12 cellular contexts compared by ENCODE assay signal in the genomic region with DNA sequence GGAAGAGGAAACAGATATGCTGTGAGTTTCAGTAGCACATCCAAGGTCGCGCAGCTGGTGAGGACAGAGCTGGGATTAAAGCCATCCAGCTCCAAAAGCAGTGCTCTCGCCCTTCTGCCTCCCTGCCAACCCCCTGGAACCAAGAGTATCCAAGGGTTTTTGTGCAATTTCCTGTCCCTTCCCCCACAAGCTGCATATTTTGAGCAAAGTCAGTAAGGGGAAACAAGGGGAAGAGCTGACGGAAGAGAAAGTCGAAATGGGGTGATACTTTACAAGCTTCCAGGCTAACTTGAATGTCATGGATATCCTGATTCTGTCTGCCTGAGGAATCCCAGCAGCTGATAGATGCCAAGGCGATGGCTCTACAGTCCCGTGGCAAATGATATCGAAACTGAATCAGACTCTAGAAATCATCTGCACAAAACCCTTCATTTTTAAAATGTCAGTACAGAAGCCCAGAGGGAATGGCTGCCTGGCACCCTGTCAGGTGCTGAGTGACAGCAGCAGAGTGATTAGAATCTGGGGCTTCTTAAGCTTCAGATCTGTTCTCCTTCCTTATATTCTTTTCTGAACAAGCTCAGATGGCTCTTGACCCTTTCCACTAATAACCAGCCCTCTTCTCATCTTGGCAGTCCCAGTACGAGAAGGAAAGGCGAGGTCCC. TPM values are rescaled to one million over a fixed set of nuclear protein-coding genes. Genes with fewer than 3 reads are reported as not detected.
DNase-seq lines count a peak whose midpoint lies in the region; ATAC-seq, FAIRE-seq and TF ChIP-seq lines count a peak whose summit lies in the region.
"Had no signal": no experiment of that assay in that cellular context is flagged by ENCODE, and none has a peak within 500 bp of the region (broad histone marks: within the 10 kb centered on the region; RNA-seq: fewer than 3 reads in every experiment).

No MANE protein-coding gene starts in this region.

- H3K36me3 ChIP-seq in liver (ENCODE audit: control insufficient read depth in 4 of 4, insufficient read depth in 3 of 4, low read depth in 1 of 4, low read length in 3 of 4): no peaks in the 10 kb centered on the region
- H3K36me3 ChIP-seq in HepG2 (replicated peaks in 1 of 2; ENCODE audit: control insufficient read depth in 1 of 2, insufficient read depth in 2 of 2, low read length in 2 of 2): no peaks in the 10 kb centered on the region
- no peaks in the 10 kb centered on the region for H3K36me3 ChIP-seq in gastroesophageal sphincter

- no peak for TF ChIP-seq POLR2A in HepG2 (IDR thresholded peaks at IDR 0.05; ENCODE audit: insufficient read depth in 1 of 2, low read depth in 2 of 2, low read length in 2 of 2)
- TF ChIP-seq POLR2A in gastroesophageal sphincter (IDR thresholded peaks at IDR 0.05): no peak

- no peaks in the 10 kb centered on the region for H4K20me1 ChIP-seq in HepG2 (ENCODE audit: insufficient read depth, low read length)

- H3K27ac ChIP-seq in liver (ENCODE audit: low read depth in 1 of 2, low read length in 2 of 2) (peak overlapping the region; percentile 10 to 14), HepG2 (ENCODE audit: extremely low read length, insufficient read depth, low read length) (no peak overlapping the region), gastroesophageal sphincter (peak overlapping the region; percentile 25 to 74 (median 67))
- H3K27ac ChIP-seq in CD4-positive, alpha-beta T cell (ENCODE audit: low read depth, low read length): no peak overlapping the region

- H3K4me1 ChIP-seq in liver (ENCODE audit: control insufficient read depth in 4 of 4, insufficient read depth in 4 of 4, low read length in 3 of 4) (no peaks in the 10 kb centered on the region), HepG2 (ENCODE audit: insufficient read depth, low read length) (no peaks in the 10 kb centered on the region), gastroesophageal sphincter (peaks cover 0 to 9% (median 0%) of the 10 kb centered on the region in 3 donors)

- H3K27ac Mint-ChIP-seq in T-helper 2 cell treated with Interferon-gamma antibody and Interleukin-4, amounts not matched to agents 5 μg/mL and 100 μg/mL, for 36 hours: no peak overlapping the region
- H3K27ac Mint-ChIP-seq in CD4-positive, alpha-beta T cell: no peak overlapping the region

- no peak overlapping the region for H3K4me3 ChIP-seq in liver (ENCODE audit: low read depth in 1 of 3, low read length in 3 of 3)
- H3K4me3 ChIP-seq in HepG2 (replicated peaks in 1 of 3; ENCODE audit: insufficient read depth in 1 of 3, low read depth in 2 of 3, low read length in 3 of 3): no peak overlapping the region
- peak overlapping the region in 1 of 2 donors; percentile 29 for H3K4me3 ChIP-seq in gastroesophageal sphincter

- H3K36me3 Mint-ChIP-seq in T-helper 2 cell treated with Interferon-gamma antibody and Interleukin-4, amounts not matched to agents 5 μg/mL and 100 μg/mL, for 36 hours (ENCODE audit: low read depth): no peaks in the 10 kb centered on the region
- no peaks in the 10 kb centered on the region for H3K36me3 Mint-ChIP-seq in CD4-positive, alpha-beta T cell (ENCODE audit: low read depth)

- TF ChIP-seq RAD21 in liver (IDR thresholded peaks at IDR 0.05): peak; percentile 24 to 45
- no peak for TF ChIP-seq RAD21 in HepG2 (CRISPR knock-in tag; IDR thresholded peaks at IDR 0.05)

- peaks cover 6% of the 10 kb centered on the region for H3K27me3 Mint-ChIP-seq in T-helper 2 cell treated with Interferon-gamma antibody and Interleukin-4, amounts not matched to agents 5 μg/mL and 100 μg/mL, for 36 hours (ENCODE audit: low read depth)
- H3K27me3 Mint-ChIP-seq in CD4-positive, alpha-beta T cell: peaks cover 46% of the 10 kb centered on the region

- no peak for TF ChIP-seq EP300 in HepG2 (IDR thresholded peaks at IDR 0.05; ENCODE audit: low read depth in 2 of 2, low read length in 2 of 2)
- no peak for TF ChIP-seq EP300 in HepG2 (CRISPR knock-in tag; IDR thresholded peaks at IDR 0.05; ENCODE audit: borderline replicate concordance)
- no peak for TF ChIP-seq EP300 in gastroesophageal sphincter (IDR thresholded peaks at IDR 0.05)

- CTCF ChIA-PET in HepG2 (lab: Yijun Ruan, JAX; ENCODE audit: low intra/inter-chr PET ratio, low total read pairs): no interaction called here
- CTCF ChIA-PET in CD4-positive, alpha-beta T cell (lab: Charles Lee): no interaction called here

- ATAC-seq in HepG2: no peak
- ATAC-seq in gastroesophageal sphincter: peak; percentile 86
- ATAC-seq in GM19328 (IDR thresholded peaks at IDR 0.05; ENCODE audit: unreplicated experiment): no peak
- no peak for ATAC-seq in CD4-positive, alpha-beta T cell (ENCODE audit: poor library complexity)

- H3K9me3 ChIP-seq in liver (ENCODE audit: control insufficient read depth in 4 of 4, low read length in 3 of 4) (peaks cover 0 to 2% (median 0%) of the 10 kb centered on the region in 4 donors), HepG2 (ENCODE audit: low read length) (no peaks in the 10 kb centered on the region), gastroesophageal sphincter (no peaks in the 10 kb centered on the region)
- no peaks in the 10 kb centered on the region for H3K9me3 ChIP-seq in CD4-positive, alpha-beta T cell (ENCODE audit: control insufficient read depth, low read length)

- H3K9ac ChIP-seq in liver (ENCODE audit: low read depth in 1 of 2, low read length in 2 of 2) (no peak overlapping the region), HepG2 (ENCODE audit: insufficient read depth, low read depth, low read length) (no peak overlapping the region)

- BruUV-seq in HepG2 (replicated peaks; lab: Mats Ljungman, UMichigan): no TSS peak

- no peaks in the 10 kb centered on the region for H3K79me2 ChIP-seq in HepG2 (ENCODE audit: insufficient read depth, low read length)

- no peak for TF ChIP-seq CTCF in liver (IDR thresholded peaks at IDR 0.05; ENCODE audit: low read depth, low read length, missing input control)
- no peak for TF ChIP-seq CTCF in HepG2 (CRISPR knock-in tag; IDR thresholded peaks at IDR 0.05)
- no peak for TF ChIP-seq CTCF in gastroesophageal sphincter (IDR thresholded peaks at IDR 0.05)
- no peak for TF ChIP-seq CTCF in CD4-positive, alpha-beta T cell (IDR thresholded peaks at IDR 0.05)

- no peak overlapping the region for H3K4me2 ChIP-seq in HepG2 (ENCODE audit: low read depth, low read length)

- H3K4me3 Mint-ChIP-seq in T-helper 2 cell treated with Interferon-gamma antibody and Interleukin-4, amounts not matched to agents 5 μg/mL and 100 μg/mL, for 36 hours: no peak overlapping the region
- H3K4me3 Mint-ChIP-seq in CD4-positive, alpha-beta T cell: no peak overlapping the region

- POLR2A ChIA-PET in HepG2 (lab: Yijun Ruan, JAX): no interaction called here
- POLR2A ChIA-PET in CD4-positive, alpha-beta T cell (lab: Charles Lee): no interaction called here

- H3K27me3 ChIP-seq in liver (ENCODE audit: control insufficient read depth in 4 of 4, insufficient read depth in 4 of 4, low read length in 3 of 4) (no peaks in the 10 kb centered on the region), HepG2 (ENCODE audit: control insufficient read depth in 1 of 2, insufficient read depth in 2 of 2, low read length in 2 of 2) (no peaks in the 10 kb centered on the region), gastroesophageal sphincter (no peaks in the 10 kb centered on the region)
- H3K27me3 ChIP-seq in CD4-positive, alpha-beta T cell (ENCODE audit: control insufficient read depth, insufficient read depth, low read length): peaks cover 21% of the 10 kb centered on the region

- DNase-seq in HepG2 (ENCODE audit: low spot score) (no peak), nucleus accumbens (lab: John Stamatoyannopoulos, UW) (peak in 31 of 56 donors; percentile 6 to 54 (median 21))
- DNase-seq in T-helper 2 cell treated with Interferon-gamma antibody and Interleukin-4, amounts not matched to agents 5 μg/mL and 100 μg/mL, for 36 hours (ENCODE audit: low spot score): no peak
- no peak for DNase-seq in CD4-positive, alpha-beta T cell
- DNase-seq in stimulated activated CD4-positive, alpha-beta T cell treated with anti-CD3 and anti-CD28 coated beads, Interleukin-4, amount 100 ng/mL, for 4 hours: no peak
- DNase-seq: ACHN, activated gamma-delta T cell treated with Interleukin-2 at 50 U/mL for 16 hours, NCI-H510A treated with DMSO at 0.1 percent for 48 hours had no signal

- H2AFZ ChIP-seq in HepG2 (ENCODE audit: low read length): no peak overlapping the region

- intact Hi-C loops in HepG2 (cut with micrococcal nuclease; ENCODE audit: unreplicated experiment): no loop called here
- intact Hi-C loops in CD4-positive, alpha-beta T cell (cut with DNase I, micrococcal nuclease): no loop called here

- no peaks in the 10 kb centered on the region for H3K4me1 Mint-ChIP-seq in T-helper 2 cell treated with Interferon-gamma antibody and Interleukin-4, amounts not matched to agents 5 μg/mL and 100 μg/mL, for 36 hours (ENCODE audit: low read depth)
- no peaks in the 10 kb centered on the region for H3K4me1 Mint-ChIP-seq in CD4-positive, alpha-beta T cell (ENCODE audit: low read depth)

- no peaks in the 10 kb centered on the region for H3K9me3 Mint-ChIP-seq in T-helper 2 cell treated with Interferon-gamma antibody and Interleukin-4, amounts not matched to agents 5 μg/mL and 100 μg/mL, for 36 hours
- no peaks in the 10 kb centered on the region for H3K9me3 Mint-ChIP-seq in CD4-positive, alpha-beta T cell

- FAIRE-seq in HepG2 (lab: Jason Lieb, UNC): no peak

- in situ Hi-C loops in HepG2 (cut with HindIII; ENCODE audit: extremely low pct_ligation_motif_present, low pct_unique_long_range_greater_than_20kb): no loop called here

- 68% methylated on average over 10 of the region's 10 CpGs for WGBS in liver
- WGBS in HepG2 (ENCODE audit: low lambda C conversion rate): 46% methylated on average over 10 of the region's 10 CpGs
- 49 to 53% methylated on average over 9 to 10 of the region's 10 CpGs for WGBS in gastroesophageal sphincter (ENCODE audit: low coverage in 1 of 2), 2 donors

RNA-seq across cellular contexts. Expression of a gene that starts 42.9 kb away (rescaled TPM):
- total RNA-seq in liver (under 1 TPM; 0.08 to 0.33 TPM), HepG2 (2016; rRNA removed; fragmentation: Illumina TruSeq; extraction: Trizol) (0.58 TPM in 1 of 2 replicates, not detected in the other), gastroesophageal sphincter (1 to 10 TPM in 1 of 4 donors, not detected in 3; 2.6 TPM)
- polyA plus RNA-seq in liver (not detected), HepG2 (2011; rRNA removed) (0.82 and 3.4 TPM in 2 replicates)
- 0.30 and 0.79 TPM in 2 replicates for total RNA-seq in HepG2 (2016; cell fraction: cytosol; rRNA removed; fragmentation: Illumina TruSeq; extraction: Trizol; ENCODE audit: low read depth)
- total RNA-seq in HepG2 (2016; cell fraction: insoluble cytoplasmic fraction; rRNA removed; fragmentation: Illumina TruSeq; extraction: Trizol): 0.50 TPM in 1 of 2 replicates, not detected in the other
- 0.21 and 0.34 TPM in 2 replicates for total RNA-seq in HepG2 (2016; cell fraction: membrane; rRNA removed; fragmentation: Illumina TruSeq; extraction: Trizol)
- 1.2 and 2.2 TPM in 2 replicates for total RNA-seq in HepG2 (2016; cell fraction: nucleus; rRNA removed; fragmentation: Illumina TruSeq; extraction: Trizol)
- polyA plus RNA-seq in HepG2 (2011; cell fraction: cytosol; rRNA removed): 1.0 and 1.1 TPM in 2 replicates
- 19.4 and 19.7 TPM in 2 replicates for polyA plus RNA-seq in HepG2 (2011; cell fraction: nucleus; rRNA removed)
- 1.0 and 1.6 TPM in 2 replicates for polyA plus RNA-seq in HepG2 (2012)
- polyA plus RNA-seq in HepG2 (2016; cell fraction: cytosol; fragmentation: Illumina TruSeq; extraction: Trizol; ENCODE audit: low read depth): 0.36 TPM in 1 of 2 replicates, not detected in the other
- not detected in 2 replicates for polyA plus RNA-seq in HepG2 (2016; cell fraction: insoluble cytoplasmic fraction; fragmentation: Illumina TruSeq; extraction: Trizol; ENCODE audit: low read depth)
- polyA plus RNA-seq in HepG2 (2016; cell fraction: membrane; fragmentation: Illumina TruSeq; extraction: Trizol; ENCODE audit: low read depth): not detected in 2 replicates
- 3.1 and 3.9 TPM in 2 replicates for polyA plus RNA-seq in HepG2 (2016; cell fraction: nucleus; fragmentation: Illumina TruSeq; extraction: Trizol; ENCODE audit: insufficient read depth, low read depth)
- polyA minus RNA-seq in HepG2 (2011; rRNA and poly(A)+ RNA removed; ENCODE audit: low replicate concordance): 0.42 and 1.4 TPM in 2 replicates
- polyA minus RNA-seq in HepG2 (2011; cell fraction: cytosol; rRNA and poly(A)+ RNA removed): not detected in 2 replicates
- 2.2 TPM in 2 replicates for polyA minus RNA-seq in HepG2 (2011; cell fraction: nucleus; rRNA and poly(A)+ RNA removed)
- total RNA-seq in CD4-positive, alpha-beta T cell: not detected
- total RNA-seq: epithelial cell of proximal tubule had no signal

Comparison
In these comparisons a context has a peak if more than half of its experiments do, and no peak if none do; other contexts are left out.
1. H3K27ac ChIP-seq: peak in liver (2 of 2) and gastroesophageal sphincter (4 of 4); none in HepG2 (single experiment) and CD4-positive, alpha-beta T cell (single experiment).
2. DNase-seq: peak in nucleus accumbens (31 of 56); none in HepG2 (single experiment), T-helper 2 cell treated with Interferon-gamma antibody and Interleukin-4, amounts not matched to agents 5 μg/mL and 100 μg/mL, for 36 hours (single experiment), CD4-positive, alpha-beta T cell (0 of 10) and stimulated activated CD4-positive, alpha-beta T cell treated with anti-CD3 and anti-CD28 coated beads, Interleukin-4, amount 100 ng/mL, for 4 hours (0 of 2).